ENCODE assay signal across 1 cellular context in genomic region chr7:100852048-100852872, GRCh38.
A peak's percentile ranks its signal among the peaks of the same experiment; 100 is the strongest.
TF ChIP-seq lines count a peak whose summit lies in the region.

Gene SLC12A9, plus strand, starts transcription at chr7:100852713. Its CDS starts 1,485 bp downstream, at chr7:100854198.

TF ChIP-seq in K562, 482 proteins besides CTCF, POLR2A, EP300 and RAD21 (continued from another document and continues in another):
- TF ChIP-seq, protein P1, sequence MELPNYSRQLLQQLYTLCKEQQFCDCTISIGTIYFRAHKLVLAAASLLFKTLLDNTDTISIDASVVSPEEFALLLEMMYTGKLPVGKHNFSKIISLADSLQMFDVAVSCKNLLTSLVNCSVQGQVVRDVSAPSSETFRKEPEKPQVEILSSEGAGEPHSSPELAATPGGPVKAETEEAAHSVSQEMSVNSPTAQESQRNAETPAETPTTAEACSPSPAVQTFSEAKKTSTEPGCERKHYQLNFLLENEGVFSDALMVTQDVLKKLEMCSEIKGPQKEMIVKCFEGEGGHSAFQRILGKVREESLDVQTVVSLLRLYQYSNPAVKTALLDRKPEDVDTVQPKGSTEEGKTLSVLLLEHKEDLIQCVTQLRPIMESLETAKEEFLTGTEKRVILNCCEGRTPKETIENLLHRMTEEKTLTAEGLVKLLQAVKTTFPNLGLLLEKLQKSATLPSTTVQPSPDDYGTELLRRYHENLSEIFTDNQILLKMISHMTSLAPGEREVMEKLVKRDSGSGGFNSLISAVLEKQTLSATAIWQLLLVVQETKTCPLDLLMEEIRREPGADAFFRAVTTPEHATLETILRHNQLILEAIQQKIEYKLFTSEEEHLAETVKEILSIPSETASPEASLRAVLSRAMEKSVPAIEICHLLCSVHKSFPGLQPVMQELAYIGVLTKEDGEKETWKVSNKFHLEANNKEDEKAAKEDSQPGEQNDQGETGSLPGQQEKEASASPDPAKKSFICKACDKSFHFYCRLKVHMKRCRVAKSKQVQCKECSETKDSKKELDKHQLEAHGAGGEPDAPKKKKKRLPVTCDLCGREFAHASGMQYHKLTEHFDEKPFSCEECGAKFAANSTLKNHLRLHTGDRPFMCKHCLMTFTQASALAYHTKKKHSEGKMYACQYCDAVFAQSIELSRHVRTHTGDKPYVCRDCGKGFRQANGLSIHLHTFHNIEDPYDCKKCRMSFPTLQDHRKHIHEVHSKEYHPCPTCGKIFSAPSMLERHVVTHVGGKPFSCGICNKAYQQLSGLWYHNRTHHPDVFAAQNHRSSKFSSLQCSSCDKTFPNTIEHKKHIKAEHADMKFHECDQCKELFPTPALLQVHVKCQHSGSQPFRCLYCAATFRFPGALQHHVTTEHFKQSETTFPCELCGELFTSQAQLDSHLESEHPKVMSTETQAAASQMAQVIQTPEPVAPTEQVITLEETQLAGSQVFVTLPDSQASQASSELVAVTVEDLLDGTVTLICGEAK (IDR thresholded peaks at IDR 0.05), result 0 out of 2 replicates have a peak, but pooled peaks have one; percentile 7
- TF ChIP-seq, protein P1 (CRISPR knock-in tag; IDR thresholded peaks at IDR 0.05), result no peak
- TF ChIP-seq PML (IDR thresholded peaks at IDR 0.05; ENCODE audit: low read length) (no peak), ZNF175 (CRISPR knock-in tag; IDR thresholded peaks at IDR 0.05; ENCODE audit: low read depth) (no peak), ZMIZ1 (IDR thresholded peaks at IDR 0.05; ENCODE audit: low read depth in 2 of 2, low read length in 2 of 2) (no peak; a peak in 1 of 4 replicates), RBM22 (IDR thresholded peaks at IDR 0.05; ENCODE audit: low read depth, low read length, poor library complexity, severe bottlenecking) (no peak), TAF1 (IDR thresholded peaks at IDR 0.05; ENCODE audit: control insufficient read depth, extremely low read depth, insufficient read depth, low read length, severe bottlenecking) (no peak), BHLHE40 (IDR thresholded peaks at IDR 0.05; ENCODE audit: low read length) (peak; percentile 82), SETDB1 (IDR thresholded peaks at IDR 0.05; ENCODE audit: low read length) (no peak), SLC30A9 (CRISPR knock-in tag; IDR thresholded peaks at IDR 0.05) (no peak), ZNF224 (CRISPR knock-in tag; IDR thresholded peaks at IDR 0.05) (no peak), HNRNPLL (IDR thresholded peaks at IDR 0.05; ENCODE audit: low read depth, low read length, poor library complexity, severe bottlenecking) (no peak), ZFP30 (CRISPR knock-in tag; IDR thresholded peaks at IDR 0.05; ENCODE audit: borderline replicate concordance) (no peak), ETS2 (tag; IDR thresholded peaks at IDR 0.05; ENCODE audit: borderline replicate concordance, poor library complexity, severe bottlenecking) (no peak), ARNT (IDR thresholded peaks at IDR 0.05) (no peak), ZBED1 (IDR thresholded peaks at IDR 0.05) (no peak), ELK1 (CRISPR knock-in tag; IDR thresholded peaks at IDR 0.05) (no peak), SMAD1 (IDR thresholded peaks at IDR 0.05; ENCODE audit: low read depth, low read length, partially characterized antibody) (no peak), NCOA6 (IDR thresholded peaks at IDR 0.05) (no peak), BRD9 (IDR thresholded peaks at IDR 0.05; ENCODE audit: low read depth, partially characterized antibody) (no peak), ZNF699 (CRISPR knock-in tag; IDR thresholded peaks at IDR 0.05; ENCODE audit: insufficient replicate concordance) (no peak), GTF2A2 (tag; IDR thresholded peaks at IDR 0.05) (no peak), XRCC3 (IDR thresholded peaks at IDR 0.05) (no peak), HES1 (IDR thresholded peaks at IDR 0.05; ENCODE audit: low read depth) (no peak), ZFPM2 (CRISPR knock-in tag; IDR thresholded peaks at IDR 0.05) (no peak), SRSF9 (IDR thresholded peaks at IDR 0.05; ENCODE audit: borderline replicate concordance, low read depth, low read length) (no peak)
- TF ChIP-seq, protein P2, sequence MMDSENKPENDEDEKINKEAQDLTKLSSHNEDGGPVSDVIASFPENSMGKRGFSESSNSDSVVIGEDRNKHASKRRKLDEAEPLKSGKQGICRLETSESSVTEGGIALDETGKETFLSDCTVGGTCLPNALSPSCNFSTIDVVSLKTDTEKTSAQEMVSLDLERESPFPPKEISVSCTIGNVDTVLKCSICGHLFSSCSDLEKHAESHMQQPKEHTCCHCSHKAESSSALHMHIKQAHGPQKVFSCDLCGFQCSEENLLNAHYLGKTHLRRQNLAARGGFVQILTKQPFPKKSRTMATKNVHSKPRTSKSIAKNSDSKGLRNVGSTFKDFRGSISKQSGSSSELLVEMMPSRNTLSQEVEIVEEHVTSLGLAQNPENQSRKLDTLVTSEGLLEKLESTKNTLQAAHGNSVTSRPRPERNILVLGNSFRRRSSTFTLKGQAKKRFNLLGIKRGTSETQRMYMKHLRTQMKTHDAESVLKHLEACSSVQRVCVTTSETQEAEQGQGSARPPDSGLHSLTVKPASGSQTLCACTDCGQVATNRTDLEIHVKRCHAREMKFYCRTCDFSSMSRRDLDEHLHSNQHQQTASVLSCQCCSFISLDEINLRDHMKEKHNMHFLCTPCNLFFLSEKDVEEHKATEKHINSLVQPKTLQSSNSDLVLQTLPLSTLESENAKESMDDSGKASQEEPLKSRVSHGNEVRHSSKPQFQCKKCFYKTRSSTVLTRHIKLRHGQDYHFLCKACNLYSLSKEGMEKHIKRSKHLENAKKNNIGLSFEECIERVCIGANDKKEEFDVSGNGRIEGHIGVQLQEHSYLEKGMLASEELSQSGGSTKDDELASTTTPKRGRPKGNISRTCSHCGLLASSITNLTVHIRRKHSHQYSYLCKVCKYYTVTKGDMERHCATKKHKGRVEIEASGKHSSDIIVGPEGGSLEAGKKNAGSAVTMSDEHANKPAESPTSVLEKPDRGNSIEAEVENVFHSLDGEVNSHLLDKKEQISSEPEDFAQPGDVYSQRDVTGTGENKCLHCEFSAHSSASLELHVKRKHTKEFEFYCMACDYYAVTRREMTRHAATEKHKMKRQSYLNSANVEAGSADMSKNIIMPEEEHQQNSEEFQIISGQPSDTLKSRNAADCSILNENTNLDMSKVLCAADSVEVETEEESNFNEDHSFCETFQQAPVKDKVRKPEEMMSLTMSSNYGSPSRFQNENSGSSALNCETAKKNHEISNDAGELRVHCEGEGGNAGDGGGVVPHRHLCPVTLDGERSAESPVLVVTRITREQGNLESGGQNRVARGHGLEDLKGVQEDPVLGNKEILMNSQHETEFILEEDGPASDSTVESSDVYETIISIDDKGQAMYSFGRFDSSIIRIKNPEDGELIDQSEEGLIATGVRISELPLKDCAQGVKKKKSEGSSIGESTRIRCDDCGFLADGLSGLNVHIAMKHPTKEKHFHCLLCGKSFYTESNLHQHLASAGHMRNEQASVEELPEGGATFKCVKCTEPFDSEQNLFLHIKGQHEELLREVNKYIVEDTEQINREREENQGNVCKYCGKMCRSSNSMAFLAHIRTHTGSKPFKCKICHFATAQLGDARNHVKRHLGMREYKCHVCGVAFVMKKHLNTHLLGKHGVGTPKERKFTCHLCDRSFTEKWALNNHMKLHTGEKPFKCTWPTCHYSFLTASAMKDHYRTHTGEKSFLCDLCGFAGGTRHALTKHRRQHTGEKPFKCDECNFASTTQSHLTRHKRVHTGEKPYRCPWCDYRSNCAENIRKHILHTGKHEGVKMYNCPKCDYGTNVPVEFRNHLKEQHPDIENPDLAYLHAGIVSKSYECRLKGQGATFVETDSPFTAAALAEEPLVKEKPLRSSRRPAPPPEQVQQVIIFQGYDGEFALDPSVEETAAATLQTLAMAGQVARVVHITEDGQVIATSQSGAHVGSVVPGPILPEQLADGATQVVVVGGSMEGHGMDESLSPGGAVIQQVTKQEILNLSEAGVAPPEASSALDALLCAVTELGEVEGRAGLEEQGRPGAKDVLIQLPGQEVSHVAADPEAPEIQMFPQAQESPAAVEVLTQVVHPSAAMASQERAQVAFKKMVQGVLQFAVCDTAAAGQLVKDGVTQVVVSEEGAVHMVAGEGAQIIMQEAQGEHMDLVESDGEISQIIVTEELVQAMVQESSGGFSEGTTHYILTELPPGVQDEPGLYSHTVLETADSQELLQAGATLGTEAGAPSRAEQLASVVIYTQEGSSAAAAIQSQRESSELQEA (IDR thresholded peaks at IDR 0.05; ENCODE audit: low read depth), result no peak
- TF ChIP-seq, protein P3, sequence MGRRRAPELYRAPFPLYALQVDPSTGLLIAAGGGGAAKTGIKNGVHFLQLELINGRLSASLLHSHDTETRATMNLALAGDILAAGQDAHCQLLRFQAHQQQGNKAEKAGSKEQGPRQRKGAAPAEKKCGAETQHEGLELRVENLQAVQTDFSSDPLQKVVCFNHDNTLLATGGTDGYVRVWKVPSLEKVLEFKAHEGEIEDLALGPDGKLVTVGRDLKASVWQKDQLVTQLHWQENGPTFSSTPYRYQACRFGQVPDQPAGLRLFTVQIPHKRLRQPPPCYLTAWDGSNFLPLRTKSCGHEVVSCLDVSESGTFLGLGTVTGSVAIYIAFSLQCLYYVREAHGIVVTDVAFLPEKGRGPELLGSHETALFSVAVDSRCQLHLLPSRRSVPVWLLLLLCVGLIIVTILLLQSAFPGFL (CRISPR knock-in tag; IDR thresholded peaks at IDR 0.05), result no peak
- TF ChIP-seq, protein P4, sequence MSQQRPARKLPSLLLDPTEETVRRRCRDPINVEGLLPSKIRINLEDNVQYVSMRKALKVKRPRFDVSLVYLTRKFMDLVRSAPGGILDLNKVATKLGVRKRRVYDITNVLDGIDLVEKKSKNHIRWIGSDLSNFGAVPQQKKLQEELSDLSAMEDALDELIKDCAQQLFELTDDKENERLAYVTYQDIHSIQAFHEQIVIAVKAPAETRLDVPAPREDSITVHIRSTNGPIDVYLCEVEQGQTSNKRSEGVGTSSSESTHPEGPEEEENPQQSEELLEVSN (IDR thresholded peaks at IDR 0.05; ENCODE audit: borderline replicate concordance in 1 of 2, extremely low read depth in 1 of 2, insufficient read depth in 1 of 2, insufficient read length in 1 of 2, low read depth in 1 of 2, low read length in 1 of 2, poor library complexity in 1 of 2, severe bottlenecking in 1 of 2), result peak; percentile 73 to 82
- TF ChIP-seq, protein P5, sequence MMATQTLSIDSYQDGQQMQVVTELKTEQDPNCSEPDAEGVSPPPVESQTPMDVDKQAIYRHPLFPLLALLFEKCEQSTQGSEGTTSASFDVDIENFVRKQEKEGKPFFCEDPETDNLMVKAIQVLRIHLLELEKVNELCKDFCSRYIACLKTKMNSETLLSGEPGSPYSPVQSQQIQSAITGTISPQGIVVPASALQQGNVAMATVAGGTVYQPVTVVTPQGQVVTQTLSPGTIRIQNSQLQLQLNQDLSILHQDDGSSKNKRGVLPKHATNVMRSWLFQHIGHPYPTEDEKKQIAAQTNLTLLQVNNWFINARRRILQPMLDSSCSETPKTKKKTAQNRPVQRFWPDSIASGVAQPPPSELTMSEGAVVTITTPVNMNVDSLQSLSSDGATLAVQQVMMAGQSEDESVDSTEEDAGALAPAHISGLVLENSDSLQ (IDR thresholded peaks at IDR 0.05), result no peak
